ENCODE assay signal across 18 cellular contexts in genomic region chr12:70154960-70155589, GRCh38.
DNase-seq lines count a peak whose midpoint lies in the region; ATAC-seq and TF ChIP-seq lines count a peak whose summit lies in the region.
"Had no signal": no experiment of that assay in that cellular context is flagged by ENCODE, and none has a peak within 500 bp of the region (broad histone marks: within the 10 kb centered on the region; RNA-seq: fewer than 3 reads in every experiment).

No MANE protein-coding gene starts in this region.

- H3K4me1 ChIP-seq in GM23338 (ENCODE audit: insufficient read depth), result no peaks in the 10 kb centered on the region

- H3K4me3 ChIP-seq in GM23338, result no peak overlapping the region

- no peak for TF ChIP-seq POLR2A in erythroblast (IDR thresholded peaks at IDR 0.05; ENCODE audit: low read length)

- H3K4me1 Mint-ChIP-seq in GM23338, result no peaks in the 10 kb centered on the region
- no peaks in the 10 kb centered on the region for H3K4me1 Mint-ChIP-seq in activated T-helper 17 cell treated with anti-CD3 and anti-CD28 coated beads, Interleukin-2, amount 50 U/mL, for 72 hours
- H3K4me1 Mint-ChIP-seq: WTC11 had no signal

- DNase-seq in ACHN, result peak; percentile 21
- peak; percentile 69 for DNase-seq in GM23338 (ENCODE audit: low spot score)
- DNase-seq in NCI-H774 (lab: John Stamatoyannopoulos, UW), result peak; percentile 3
- DNase-seq in erythroblast (lab: John Stamatoyannopoulos, UW), result peak; percentile 33 to 35
- DNase-seq in C1 segment of cervical spinal cord (lab: John Stamatoyannopoulos, UW), result no peak
- DNase-seq in activated CD8-positive, alpha-beta memory T cell treated with anti-CD3 and anti-CD28 coated beads, Interleukin-2, amount 50 U/mL, for 48 hours, result no peak
- DNase-seq: activated CD8-positive, alpha-beta memory T cell treated with anti-CD3 and anti-CD28 coated beads for 24 hours; anterior cingulate cortex; GOT3; NCI-H1092 treated with DMSO at 0.1 percent for 48 hours; NCI-H524 treated with DMSO at 0.1 percent for 48 hours; occipital lobe; stimulated activated CD4-positive, alpha-beta T cell treated with anti-CD3 and anti-CD28 coated beads, Interleukin-4, amount 100 ng/mL, for 1 hour; stimulated activated CD8-positive, alpha-beta memory T cell treated with anti-CD3 and anti-CD28 coated beads, Interleukin-4, amount 100 ng/mL, for 48 hours had no signal

- peaks cover 15% of the 10 kb centered on the region for H3K36me3 ChIP-seq in GM23338 (ENCODE audit: insufficient read depth)

- no peaks in the 10 kb centered on the region for H4K20me1 ChIP-seq in GM23338 (replicated peaks; ENCODE audit: insufficient read depth)

- no peak overlapping the region for H3K4me2 ChIP-seq in GM23338

- in situ Hi-C loops in ACHN (cut with HindIII; ENCODE audit: low pct_ligation_motif_present, low pct_unique_long_range_greater_than_20kb, low sequenced_read_pairs), result no loop called here

- no peak overlapping the region for H2AFZ ChIP-seq in GM23338

- peaks cover 60% of the 10 kb centered on the region; the same call in 2 of the 3 replicates for H3K36me3 Mint-ChIP-seq in GM23338 (ENCODE audit: low read depth)
- H3K36me3 Mint-ChIP-seq in activated T-helper 17 cell treated with anti-CD3 and anti-CD28 coated beads, Interleukin-2, amount 50 U/mL, for 72 hours (ENCODE audit: low read depth), result no peaks in the 10 kb centered on the region

- H3K27me3 ChIP-seq in GM23338 (ENCODE audit: insufficient read depth), result no peaks in the 10 kb centered on the region

- no peak overlapping the region for H3K27ac Mint-ChIP-seq in GM23338
- no peak overlapping the region for H3K27ac Mint-ChIP-seq in activated T-helper 17 cell treated with anti-CD3 and anti-CD28 coated beads, Interleukin-2, amount 50 U/mL, for 72 hours
- H3K27ac Mint-ChIP-seq: WTC11 had no signal

- ATAC-seq in GM23338, result no peak
- no peak for ATAC-seq in activated T-helper 17 cell treated with anti-CD3 and anti-CD28 coated beads, Interleukin-2, amount 50 U/mL, for 72 hours (replicated peaks)
- ATAC-seq: esophagus mucosa, WTC11 had no signal

- peaks cover 80% of the 10 kb centered on the region for H3K9me3 Mint-ChIP-seq in GM23338
- H3K9me3 Mint-ChIP-seq in activated T-helper 17 cell treated with anti-CD3 and anti-CD28 coated beads, Interleukin-2, amount 50 U/mL, for 72 hours, result peaks cover 11% of the 10 kb centered on the region

- peaks cover 2% of the 10 kb centered on the region for H3K27me3 Mint-ChIP-seq in GM23338 (ENCODE audit: insufficient read depth, low read depth, poor library complexity)
- H3K27me3 Mint-ChIP-seq in activated T-helper 17 cell treated with anti-CD3 and anti-CD28 coated beads, Interleukin-2, amount 50 U/mL, for 72 hours, result peaks cover 8% of the 10 kb centered on the region

- no peaks in the 10 kb centered on the region for H3K9me2 ChIP-seq in GM23338 (ENCODE audit: insufficient read depth)

- H3F3A ChIP-seq in GM23338 (replicated peaks; ENCODE audit: low read depth), result no peaks in the 10 kb centered on the region

- TF ChIP-seq CTCF in GM23338 (conservative IDR thresholded peaks at IDR 0.05; ENCODE audit: low read depth in 2 of 2), result no peak

- H3K4me3 Mint-ChIP-seq in GM23338, result no peak overlapping the region
- H3K4me3 Mint-ChIP-seq in activated T-helper 17 cell treated with anti-CD3 and anti-CD28 coated beads, Interleukin-2, amount 50 U/mL, for 72 hours, result no peak overlapping the region
- H3K4me3 Mint-ChIP-seq: WTC11 had no signal

- H3K79me2 ChIP-seq in GM23338 (replicated peaks; ENCODE audit: insufficient read depth), result no peaks in the 10 kb centered on the region

- no peak overlapping the region for H3K27ac ChIP-seq in GM23338 (ENCODE audit: low read depth)
- H3K27ac ChIP-seq: C4-2B had no signal

TF ChIP-seq in GM23338, 12 proteins besides CTCF, POLR2A, EP300 and RAD21 (continues in another document):
- TF ChIP-seq ETS1 (IDR thresholded peaks at IDR 0.05) (no peak), ZNF462 (CRISPR knock-in tag; IDR thresholded peaks at IDR 0.05) (no peak), STAT1 (IDR thresholded peaks at IDR 0.05; ENCODE audit: unreplicated experiment) (no peak)

Comparison
In these comparisons a context has a peak if more than half of its experiments do, and no peak if none do; other contexts are left out.
1. DNase-seq: peak in ACHN (single experiment), GM23338 (single experiment), NCI-H774 (single experiment) and erythroblast (2 of 2); none in C1 segment of cervical spinal cord (0 of 14) and activated CD8-positive, alpha-beta memory T cell treated with anti-CD3 and anti-CD28 coated beads, Interleukin-2, amount 50 U/mL, for 48 hours (single experiment).